Comparison of ENCODE assay signal across 8 cellular contexts in genomic region chr6:170294813-170295518, GRCh38. TPM values are rescaled to one million over a fixed set of nuclear protein-coding genes. Genes with fewer than 3 reads are reported as not detected.
DNase-seq lines count a peak whose midpoint lies in the region; ATAC-seq and TF ChIP-seq lines count a peak whose summit lies in the region.

No MANE protein-coding gene starts in this region.

- peaks cover 2% of the 10 kb centered on the region for H3K9me3 Mint-ChIP-seq in mesothelial cell of epicardium

- POLR2A ChIA-PET in AG04449 (lab: Yijun Ruan, JAX): no interaction called here

- peak; percentile 3 for ATAC-seq in GM21360 (IDR thresholded peaks at IDR 0.05; ENCODE audit: unreplicated experiment)

- no peak overlapping the region for H3K27ac Mint-ChIP-seq in mesothelial cell of epicardium

- H3K4me3 ChIP-seq in AG04449 (ENCODE audit: low read depth, low read length) (peak overlapping the region; percentile 43), astrocyte of the cerebellum (ENCODE audit: low read depth, low read length) (peak overlapping the region; percentile 43)

- CTCF ChIA-PET in AG04449 (lab: Yijun Ruan, JAX): interaction anchor here (1.0 to 2.4 kb wide), 3 partner anchors 9 to 505 kb away, joined by 3 to 6 read pairs (median 4); partner anchors contain the start of gene FAM120B

- H3K4me1 Mint-ChIP-seq in mesothelial cell of epicardium: peaks cover 17% of the 10 kb centered on the region

- peaks cover 90% of the 10 kb centered on the region for H3K27me3 Mint-ChIP-seq in mesothelial cell of epicardium (ENCODE audit: low read depth)

- in situ Hi-C loops in astrocyte of the cerebellum (cut with HindIII; ENCODE audit: low sequenced_read_pairs): no loop called here

- TF ChIP-seq CTCF in AG04449 (IDR thresholded peaks at IDR 0.05; ENCODE audit: insufficient read depth, low read length, missing control alignments): no peak
- no peak for TF ChIP-seq CTCF in astrocyte of the cerebellum (IDR thresholded peaks at IDR 0.05; ENCODE audit: low read depth, low read length, missing control alignments)
- no peak for TF ChIP-seq CTCF in mesothelial cell of epicardium (IDR thresholded peaks at IDR 0.05; ENCODE audit: unreplicated experiment)

- peak overlapping the region; percentile 59 for H3K4me3 Mint-ChIP-seq in mesothelial cell of epicardium

- DNase-seq in AG04449 (ENCODE audit: low read depth, low spot score) (no peak), astrocyte of the cerebellum (ENCODE audit: low read depth) (no peak), mesothelial cell of epicardium (ENCODE audit: low spot score in 2 of 2, unreplicated experiment in 2 of 2) (no peak), HPDE6-E6E7 (ENCODE audit: extremely low spot score) (no peak), NOMO-1 treated with DMSO at 0.1 percent for 48 hours (lab: John Stamatoyannopoulos, UW; ENCODE audit: unreplicated experiment) (no peak), ureter (ENCODE audit: low spot score) (no peak), AG20443 (ENCODE audit: low spot score) (no peak)

- H3K36me3 Mint-ChIP-seq in mesothelial cell of epicardium: no peaks in the 10 kb centered on the region

RNA-seq across cellular contexts. Expression of gene DLL1, which starts 4.1 kb away (rescaled TPM):
- total RNA-seq in mesothelial cell of epicardium: 2.6 to 4.8 TPM (median 3.6 TPM) in 3 replicates
- total RNA-seq in ureter: 16.1 TPM

RNA-seq across cellular contexts. Expression of gene FAM120B, which starts 11.6 kb away (rescaled TPM):
- total RNA-seq in mesothelial cell of epicardium: 43.3 to 44.6 TPM (median 44.1 TPM) in 3 replicates
- total RNA-seq in ureter: 54.5 TPM
